14 cellular contexts compared by ENCODE assay signal in genomic region chr16:86772671-86773338, GRCh38.
DNase-seq lines count a peak whose midpoint lies in the region.
"Had no signal": no experiment of that assay in that cellular context is flagged by ENCODE, and none has a peak within 500 bp of the region (broad histone marks: within the 10 kb centered on the region; RNA-seq: fewer than 3 reads in every experiment).

No MANE protein-coding gene starts in this region.

- H3K14ac ChIP-seq in neuronal stem cell (ENCODE audit: low read length): no peak overlapping the region

- H3K4me1 ChIP-seq in neuronal stem cell (ENCODE audit: control insufficient read depth in 2 of 2, insufficient read depth in 1 of 2, low read depth in 1 of 2, low read length in 2 of 2): peaks cover 0 to 13% of the 10 kb centered on the region in 2 donors
- H3K4me1 ChIP-seq: BLaER1, tibial nerve had no signal

- no peaks in the 10 kb centered on the region for H3K9me3 ChIP-seq in MG63
- no peaks in the 10 kb centered on the region for H3K9me3 ChIP-seq in neuronal stem cell (replicated peaks in 1 of 2; ENCODE audit: control insufficient read depth in 2 of 2, insufficient read depth in 1 of 2, low read depth in 1 of 2, low read length in 2 of 2)
- H3K9me3 ChIP-seq: BLaER1 had no signal

- peak overlapping the region; percentile 43 for H2AK5ac ChIP-seq in neuronal stem cell (ENCODE audit: low read depth, low read length)

- no peak overlapping the region for H3K27ac ChIP-seq in neuronal stem cell (replicated peaks; ENCODE audit: low read length)
- H3K27ac ChIP-seq: BLaER1, tibial nerve had no signal

- H2BK5ac ChIP-seq in neuronal stem cell (ENCODE audit: low read length): no peak overlapping the region

- DNase-seq in AG20443 (ENCODE audit: low spot score) (peak; percentile 90), MG63 (peak; percentile 35), epidermal melanocyte (ENCODE audit: insufficient read length, low spot score) (peak; percentile 55), neuronal stem cell (ENCODE audit: low spot score) (peak; percentile 57), putamen (ENCODE audit: low spot score) (no peak), SIG-M5 treated with dmso at 0.1 percent for 504 hours (lab: John Stamatoyannopoulos, UW; ENCODE audit: unreplicated experiment) (no peak), DMS114 treated with DMSO at 0.1 percent for 48 hours (lab: John Stamatoyannopoulos, UW; ENCODE audit: unreplicated experiment) (no peak)
- no peak for DNase-seq in stimulated activated CD4-positive, alpha-beta T cell treated with anti-CD3 and anti-CD28 coated beads, Interleukin-12 subunit alpha, Interleukin-12 subunit beta, amount 100 ng/mL, for 4 hours
- DNase-seq: activated CD4-positive, alpha-beta T cell treated with anti-CD3 and anti-CD28 coated beads, Interleukin-2, amount 10 ng/mL, durations not matched to agents 24 days and 14 days; glutamatergic neuron; NCI-H1694; SW 1271 had no signal

- no peak overlapping the region for H3K23ac ChIP-seq in neuronal stem cell (ENCODE audit: low read depth, low read length, poor library complexity)

- H3K4me2 ChIP-seq in neuronal stem cell (ENCODE audit: insufficient read depth, low read length, poor library complexity, severe bottlenecking): no peak overlapping the region
- H3K4me2 ChIP-seq: BLaER1 had no signal

- H3K36me3 ChIP-seq in MG63 (no peaks in the 10 kb centered on the region), neuronal stem cell (replicated peaks in 1 of 2; ENCODE audit: control insufficient read depth in 2 of 2, insufficient read depth in 2 of 2, low read length in 2 of 2) (no peaks in the 10 kb centered on the region)
- H3K36me3 ChIP-seq: BLaER1, tibial nerve had no signal

- no peak overlapping the region for H2BK15ac ChIP-seq in neuronal stem cell (ENCODE audit: low read length)

- peak overlapping the region; percentile 37 for H3K9ac ChIP-seq in neuronal stem cell (ENCODE audit: low read depth, low read length, poor library complexity)
- H3K9ac ChIP-seq: BLaER1 had no signal

- H3K27me3 ChIP-seq in MG63 (no peaks in the 10 kb centered on the region), neuronal stem cell (ENCODE audit: control insufficient read depth in 3 of 3, insufficient read depth in 3 of 3, low read depth in 1 of 3, low read length in 3 of 3) (peaks cover 0 to 21% (median 0%) of the 10 kb centered on the region in 3 experiments)
- H3K27me3 ChIP-seq: BLaER1 had no signal

- no CpG with 5 or more reads among the region's 16 CpGs for WGBS in neuronal stem cell (ENCODE audit: extremely low coverage in 2 of 2, insufficient read length in 2 of 2, insufficient replicate concordance in 1 of 2), 2 donors

- no peak overlapping the region for H3K4ac ChIP-seq in neuronal stem cell (ENCODE audit: low read length)

- H3K4me3 ChIP-seq in MG63 (no peak overlapping the region), neuronal stem cell (ENCODE audit: low read length in 2 of 2) (no peak overlapping the region)
- H3K4me3 ChIP-seq: BLaER1, tibial nerve had no signal

- H4K8ac ChIP-seq in neuronal stem cell (ENCODE audit: low read depth, low read length): no peak overlapping the region

- H3K79me1 ChIP-seq in neuronal stem cell (ENCODE audit: low read depth, low read length): no peaks in the 10 kb centered on the region

- H4K91ac ChIP-seq in neuronal stem cell (ENCODE audit: low read depth, low read length, poor library complexity): no peak overlapping the region

- peak overlapping the region; percentile 84 for H3K18ac ChIP-seq in neuronal stem cell (ENCODE audit: low read length)

- H2BK120ac ChIP-seq in neuronal stem cell (ENCODE audit: low read depth, low read length): peak overlapping the region; percentile 73

- peak overlapping the region; percentile 88 for H2BK12ac ChIP-seq in neuronal stem cell (ENCODE audit: low read length)

- peak overlapping the region; percentile 11 for H2AFZ ChIP-seq in neuronal stem cell (ENCODE audit: low read length)

Comparison
In these comparisons a context has a peak if more than half of its experiments do, and no peak if none do; other contexts are left out.
1. DNase-seq: peak in AG20443 (single experiment), MG63 (single experiment), epidermal melanocyte (single experiment) and neuronal stem cell (single experiment); none in putamen (single experiment), stimulated activated CD4-positive, alpha-beta T cell treated with anti-CD3 and anti-CD28 coated beads, Interleukin-12 subunit alpha, Interleukin-12 subunit beta, amount 100 ng/mL, for 4 hours (single experiment), SIG-M5 treated with dmso at 0.1 percent for 504 hours (single experiment) and DMS114 treated with DMSO at 0.1 percent for 48 hours (single experiment).